In genomic region chr17:73630957-73631595, GRCh38 we compare ENCODE assay signal across 19 cellular contexts. TPM values are rescaled to one million over a fixed set of nuclear protein-coding genes. Genes with fewer than 3 reads are reported as not detected.
DNase-seq lines count a peak whose midpoint lies in the region; ATAC-seq and TF ChIP-seq lines count a peak whose summit lies in the region.
"Had no signal": no experiment of that assay in that cellular context is flagged by ENCODE, and none has a peak within 500 bp of the region (broad histone marks: within the 10 kb centered on the region; RNA-seq: fewer than 3 reads in every experiment).

No MANE protein-coding gene starts in this region.

- H3K27me3 ChIP-seq in neural progenitor cell (no peaks in the 10 kb centered on the region), spleen (replicated peaks in 1 of 7) (no peaks in the 10 kb centered on the region)

- TF ChIP-seq CTCF in neural progenitor cell (IDR thresholded peaks at IDR 0.05) (no peak), spleen (IDR thresholded peaks at IDR 0.05 in 8 of 11, conservative IDR thresholded peaks at IDR 0.05 in 3 of 11) (no peak), progenitor cell of endocrine pancreas (IDR thresholded peaks at IDR 0.05; ENCODE audit: unreplicated experiment) (no peak), GM10248 (IDR thresholded peaks at IDR 0.05; ENCODE audit: control extremely low read depth, extremely low read depth, low read depth, missing control alignments) (no peak)

- no peak for TF ChIP-seq POLR2A in spleen (IDR thresholded peaks at IDR 0.05)

- H3K27ac ChIP-seq in neural progenitor cell (no peak overlapping the region), spleen (no peak overlapping the region)
- H3K27ac ChIP-seq: C4-2B had no signal

- H2AFZ ChIP-seq in neural progenitor cell (replicated peaks): no peak overlapping the region

- peaks cover 96% of the 10 kb centered on the region for H3K79me2 ChIP-seq in neural progenitor cell (ENCODE audit: low read depth)

- no peaks in the 10 kb centered on the region for H3K9me3 ChIP-seq in neural progenitor cell (ENCODE audit: low read depth)
- no peaks in the 10 kb centered on the region for H3K9me3 ChIP-seq in spleen

- no peak overlapping the region for H3K9ac ChIP-seq in neural progenitor cell

- H3K4me3 ChIP-seq in neural progenitor cell (no peak overlapping the region), spleen (no peak overlapping the region)

- H3K4me3 Mint-ChIP-seq in stimulated activated naive CD8-positive, alpha-beta T cell treated with anti-CD3 and anti-CD28 coated beads, Interleukin-15, amount 100 ng/mL, for 72 hours: no peak overlapping the region
- H3K4me3 Mint-ChIP-seq in neural progenitor cell: no peak overlapping the region
- no peak overlapping the region for H3K4me3 Mint-ChIP-seq in progenitor cell of endocrine pancreas (ENCODE audit: low read depth)
- H3K4me3 Mint-ChIP-seq: IgD-negative memory B cell had no signal

- H3K27me3 Mint-ChIP-seq in stimulated activated naive CD8-positive, alpha-beta T cell treated with anti-CD3 and anti-CD28 coated beads, Interleukin-15, amount 100 ng/mL, for 72 hours: no peaks in the 10 kb centered on the region
- peaks cover 9% of the 10 kb centered on the region for H3K27me3 Mint-ChIP-seq in neural progenitor cell (ENCODE audit: insufficient read depth, low read depth)
- H3K27me3 Mint-ChIP-seq in progenitor cell of endocrine pancreas: no peaks in the 10 kb centered on the region
- H3K27me3 Mint-ChIP-seq: IgD-negative memory B cell had no signal

- POLR2A ChIA-PET in GM10248 (lab: Yijun Ruan, JAX): no interaction called here

- intact Hi-C loops in spleen (cut with DNase I; ENCODE audit: low total_unique reads): no loop called here

- peaks cover 23% of the 10 kb centered on the region for H3K4me1 ChIP-seq in neural progenitor cell
- no peaks in the 10 kb centered on the region for H3K4me1 ChIP-seq in spleen

- H3F3A ChIP-seq in neural progenitor cell (ENCODE audit: low read depth): no peaks in the 10 kb centered on the region

- ATAC-seq in stimulated activated naive CD8-positive, alpha-beta T cell treated with anti-CD3 and anti-CD28 coated beads, Interleukin-15, amount 100 ng/mL, for 72 hours: peak; percentile 7
- ATAC-seq in stimulated activated naive CD8-positive, alpha-beta T cell treated with anti-CD3 and anti-CD28 coated beads, Interleukin-15, Interleukin-2, amounts not matched to agents 100 U/mL and 50 U/mL, for 24 hours: no peak

- H3K36me3 Mint-ChIP-seq in neural progenitor cell: peaks cover 28% of the 10 kb centered on the region
- no peaks in the 10 kb centered on the region for H3K36me3 Mint-ChIP-seq in progenitor cell of endocrine pancreas (ENCODE audit: insufficient read depth)

- H3K36me3 ChIP-seq in neural progenitor cell (no peaks in the 10 kb centered on the region), spleen (no peaks in the 10 kb centered on the region)

- WGBS in spleen, 5 donors: 75 to 85% (median 82%) methylated on average over 17 to 19 of the region's 19 CpGs

- H4K20me1 ChIP-seq in neural progenitor cell (ENCODE audit: low read depth): peaks cover 96% of the 10 kb centered on the region

- H3K9me3 Mint-ChIP-seq in stimulated activated naive CD8-positive, alpha-beta T cell treated with anti-CD3 and anti-CD28 coated beads, Interleukin-15, amount 100 ng/mL, for 72 hours: no peaks in the 10 kb centered on the region
- H3K9me3 Mint-ChIP-seq in neural progenitor cell (peaks cover 2% of the 10 kb centered on the region), progenitor cell of endocrine pancreas (ENCODE audit: low read depth) (no peaks in the 10 kb centered on the region)
- H3K9me3 Mint-ChIP-seq: IgD-negative memory B cell had no signal

- peak overlapping the region; percentile 42 for H3K4me2 ChIP-seq in neural progenitor cell

- no peak for DNase-seq in stimulated activated naive CD8-positive, alpha-beta T cell treated with anti-CD3 and anti-CD28 coated beads, Interleukin-15, amount 100 ng/mL, for 72 hours
- DNase-seq in stimulated activated naive CD8-positive, alpha-beta T cell treated with anti-CD3 and anti-CD28 coated beads, Interleukin-15, Interleukin-2, amounts not matched to agents 100 U/mL and 50 U/mL, for 24 hours: no peak
- DNase-seq in neural progenitor cell (ENCODE audit: low spot score): no peak
- DNase-seq in spleen: peak; percentile 60
- DNase-seq in NOMO-1 treated with DMSO at 0.1 percent for 48 hours (lab: John Stamatoyannopoulos, UW; ENCODE audit: unreplicated experiment): no peak
- DNase-seq in progenitor cell of endocrine pancreas (ENCODE audit: low spot score, unreplicated experiment): no peak
- no peak for DNase-seq in GM10248 (ENCODE audit: extremely low spot score)
- DNase-seq: AML-193; DMS53; GDM1; NCI-H1105; NCI-H146; NCI-H2029; NCI-H226; NCI-H524; NCI-H774; NK-92 treated with Interleukin-12 subunit alpha and Interleukin-12 subunit beta, amount 100 ng/mL, for 24 hours had no signal

- H3K27ac Mint-ChIP-seq in stimulated activated naive CD8-positive, alpha-beta T cell treated with anti-CD3 and anti-CD28 coated beads, Interleukin-15, amount 100 ng/mL, for 72 hours: no peak overlapping the region
- H3K27ac Mint-ChIP-seq in neural progenitor cell: no peak overlapping the region
- no peak overlapping the region for H3K27ac Mint-ChIP-seq in progenitor cell of endocrine pancreas
- H3K27ac Mint-ChIP-seq: IgD-negative memory B cell had no signal

- peaks cover 6% of the 10 kb centered on the region for H3K4me1 Mint-ChIP-seq in stimulated activated naive CD8-positive, alpha-beta T cell treated with anti-CD3 and anti-CD28 coated beads, Interleukin-15, amount 100 ng/mL, for 72 hours
- H3K4me1 Mint-ChIP-seq in neural progenitor cell (peaks cover 48% of the 10 kb centered on the region), progenitor cell of endocrine pancreas (ENCODE audit: low read depth) (peaks cover 5% of the 10 kb centered on the region)

- CTCF ChIA-PET in GM10248 (lab: Yijun Ruan, JAX): no interaction called here

RNA-seq across cellular contexts. Expression of gene SDK2, which starts 13.2 kb away (rescaled TPM):
- 15.3 and 39.9 TPM in 2 replicates for total RNA-seq in neural progenitor cell (ENCODE audit: low replicate concordance)
- 10 to 100 TPM in 5 of 7 donors, 1 to 10 TPM in 2; 9.2 to 16.5 (median 10.8) TPM for total RNA-seq in spleen
- polyA plus RNA-seq in spleen: under 1 TPM; 0.86 to 1.00 (median 0.96) TPM
- total RNA-seq in progenitor cell of endocrine pancreas: 6.7 and 7.1 TPM in 2 replicates
